ENCODE assay signal across 11 cellular contexts in genomic region chr9:6598249-6598725, GRCh38. TPM values are rescaled to one million over a fixed set of nuclear protein-coding genes. Genes with fewer than 3 reads are reported as not detected.
A peak's percentile ranks its signal among the peaks of the same experiment; 100 is the strongest.
DNase-seq lines count a peak whose midpoint lies in the region; ATAC-seq, FAIRE-seq and TF ChIP-seq lines count a peak whose summit lies in the region.
"Had no signal": no experiment of that assay in that cellular context is flagged by ENCODE, and none has a peak within 500 bp of the region (broad histone marks: within the 10 kb centered on the region; RNA-seq: fewer than 3 reads in every experiment).

No MANE protein-coding gene starts in this region.

- H3K36me3 Mint-ChIP-seq in HFFc6 (ENCODE audit: low read depth): no peaks in the 10 kb centered on the region

- H3K27ac Mint-ChIP-seq in HFFc6: no peak overlapping the region
- H3K27ac Mint-ChIP-seq: nephron had no signal

- TF ChIP-seq POLR2A in gastroesophageal sphincter (IDR thresholded peaks at IDR 0.05): no peak

- H3K4me1 Mint-ChIP-seq in HFFc6 (ENCODE audit: low read depth): no peaks in the 10 kb centered on the region

- no peak overlapping the region for H3K27ac ChIP-seq in gastroesophageal sphincter

- H3K9me3 Mint-ChIP-seq in HFFc6: no peaks in the 10 kb centered on the region
- H3K9me3 Mint-ChIP-seq: nephron had no signal

- no peaks in the 10 kb centered on the region for H3K4me1 ChIP-seq in adipocyte (ENCODE audit: control insufficient read depth, insufficient read depth, low read length)
- H3K4me1 ChIP-seq in gastroesophageal sphincter: no peaks in the 10 kb centered on the region

- TF ChIP-seq CTCF in gastroesophageal sphincter (IDR thresholded peaks at IDR 0.05) (no peak), HFFc6 (IDR thresholded peaks at IDR 0.05) (no peak)

- intact Hi-C loops in Right ventricle myocardium inferior (cut with DNase I): no loop called here

- H3K4me3 ChIP-seq in adipocyte (ENCODE audit: low read length) (no peak overlapping the region), gastroesophageal sphincter (no peak overlapping the region)

- H3K9me3 ChIP-seq in adipocyte (ENCODE audit: control insufficient read depth, low read length): no peaks in the 10 kb centered on the region
- H3K9me3 ChIP-seq in gastroesophageal sphincter: no peaks in the 10 kb centered on the region

- H3K27me3 ChIP-seq in adipocyte (replicated peaks; ENCODE audit: control insufficient read depth, insufficient read depth, low read length) (no peaks in the 10 kb centered on the region), gastroesophageal sphincter (no peaks in the 10 kb centered on the region)

- ATAC-seq in GM19452 (IDR thresholded peaks at IDR 0.05; ENCODE audit: unreplicated experiment): peak; percentile 96
- ATAC-seq in HG03066 (IDR thresholded peaks at IDR 0.05; ENCODE audit: low read depth, unreplicated experiment): peak; percentile 94
- ATAC-seq in gastroesophageal sphincter: no peak
- no peak for ATAC-seq in Right ventricle myocardium inferior

- FAIRE-seq in GM18507 (lab: Jason Lieb, UNC): peak; percentile 97
- FAIRE-seq: frontal cortex had no signal

- H3K36me3 ChIP-seq in adipocyte (ENCODE audit: control insufficient read depth, insufficient read depth, low read length, severe bottlenecking) (no peaks in the 10 kb centered on the region), gastroesophageal sphincter (no peaks in the 10 kb centered on the region)

- 53 to 54% methylated on average over 3 to 4 of the region's 4 CpGs for WGBS in gastroesophageal sphincter (ENCODE audit: low coverage in 1 of 2), 2 donors

- no peak overlapping the region for H3K4me3 Mint-ChIP-seq in HFFc6
- H3K4me3 Mint-ChIP-seq: nephron had no signal

- H3K9ac ChIP-seq in adipocyte (ENCODE audit: low read length): no peak overlapping the region

- no peak for TF ChIP-seq EP300 in gastroesophageal sphincter (IDR thresholded peaks at IDR 0.05)

- H3K27me3 Mint-ChIP-seq in HFFc6 (ENCODE audit: insufficient read depth): no peaks in the 10 kb centered on the region

- DNase-seq in GM18507 (ENCODE audit: extremely low spot score, insufficient read length, low read depth) (peak; percentile 76), adipocyte (ENCODE audit: low read depth) (peak; percentile 2), amygdala (lab: John Stamatoyannopoulos, UW) (no peak), Right ventricle myocardium inferior (ENCODE audit: missing footprints) (no peak), HFFc6 (no peak)
- DNase-seq: Kasumi-1 had no signal

RNA-seq across cellular contexts. Expression of gene GLDC, which starts 47.2 kb away (rescaled TPM):
- 1 to 10 TPM in 1 of 4 donors, under 1 TPM in 3; 0.15 to 1.9 (median 0.51) TPM for total RNA-seq in gastroesophageal sphincter
- total RNA-seq in Right ventricle myocardium inferior: not detected
- total RNA-seq in HFFc6 (2021; fragmentation: NEBNext Ultra II Directional; extraction: Animal tissue kit (Norgen Biotek cat#: 25700)): under 1 TPM; 0.12 to 0.41 (median 0.23) TPM

Comparison
In these comparisons a context has a peak if more than half of its experiments do, and no peak if none do; other contexts are left out.
1. DNase-seq: peak in GM18507 (single experiment) and adipocyte (single experiment); none in amygdala (0 of 56), Right ventricle myocardium inferior (single experiment) and HFFc6 (single experiment).
2. ATAC-seq: peak in GM19452 (single experiment) and HG03066 (single experiment); none in gastroesophageal sphincter (single experiment) and Right ventricle myocardium inferior (single experiment).